Comparison of ENCODE assay signal across 15 cellular contexts in the genomic region with DNA sequence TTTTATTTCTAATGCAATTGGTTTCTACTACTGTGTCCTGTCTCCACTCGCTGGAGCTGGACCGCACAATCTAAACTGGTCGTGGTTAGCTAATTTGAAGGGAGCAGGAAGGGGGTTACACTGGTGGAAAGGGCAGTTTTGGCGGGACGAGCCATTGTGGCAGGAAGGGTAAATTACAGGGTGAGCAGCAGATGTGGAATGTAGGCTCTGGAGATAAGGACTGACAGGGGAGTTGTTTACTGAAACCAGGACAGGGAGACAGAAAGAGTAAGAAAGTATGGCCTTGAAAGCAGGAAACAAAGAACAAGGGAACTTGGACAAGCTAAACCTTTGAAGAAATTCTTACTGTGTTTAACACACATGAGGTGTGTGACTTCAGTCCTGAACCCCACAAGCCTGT.
"Had no signal": no experiment of that assay in that cellular context is flagged by ENCODE, and none has a peak within 500 bp of the region (broad histone marks: within the 10 kb centered on the region; RNA-seq: fewer than 3 reads in every experiment).

No MANE protein-coding gene starts in this region.

- H3K27ac ChIP-seq: heart left ventricle, neutrophil, psoas muscle had no signal

- H3K4me3 ChIP-seq: heart left ventricle, lung, psoas muscle had no signal

- H3K27ac Mint-ChIP-seq: naive thymus-derived CD4-positive, alpha-beta T cell; nephron progenitor cell had no signal

- ATAC-seq: heart left ventricle; left ventricle myocardium superior; naive thymus-derived CD4-positive, alpha-beta T cell; psoas muscle; sciatic nerve had no signal

- H3K4me1 Mint-ChIP-seq: naive thymus-derived CD4-positive, alpha-beta T cell had no signal

- H3K27me3 Mint-ChIP-seq: naive thymus-derived CD4-positive, alpha-beta T cell had no signal

- H3K9me3 ChIP-seq: neutrophil, psoas muscle had no signal

- H3K36me3 Mint-ChIP-seq: naive thymus-derived CD4-positive, alpha-beta T cell had no signal

- H3K36me3 ChIP-seq: heart left ventricle, neutrophil had no signal

- H3K4me3 Mint-ChIP-seq: naive thymus-derived CD4-positive, alpha-beta T cell; nephron progenitor cell had no signal

- H3K27me3 ChIP-seq: heart left ventricle, neutrophil had no signal

- H3K4me1 ChIP-seq: heart left ventricle, psoas muscle had no signal

- DNase-seq: dermis blood vessel endothelial cell; erythroblast; foreskin melanocyte; heart left ventricle; hypothalamus; left ventricle myocardium superior; naive thymus-derived CD4-positive, alpha-beta T cell; nephron progenitor cell; psoas muscle; retina; stimulated activated CD4-positive, alpha-beta T cell treated with anti-CD3 and anti-CD28 coated beads, Interleukin-2, amount 100 ng/mL, for 24 hours; stimulated activated naive CD4-positive, alpha-beta T cell had no signal
